In the genomic region with DNA sequence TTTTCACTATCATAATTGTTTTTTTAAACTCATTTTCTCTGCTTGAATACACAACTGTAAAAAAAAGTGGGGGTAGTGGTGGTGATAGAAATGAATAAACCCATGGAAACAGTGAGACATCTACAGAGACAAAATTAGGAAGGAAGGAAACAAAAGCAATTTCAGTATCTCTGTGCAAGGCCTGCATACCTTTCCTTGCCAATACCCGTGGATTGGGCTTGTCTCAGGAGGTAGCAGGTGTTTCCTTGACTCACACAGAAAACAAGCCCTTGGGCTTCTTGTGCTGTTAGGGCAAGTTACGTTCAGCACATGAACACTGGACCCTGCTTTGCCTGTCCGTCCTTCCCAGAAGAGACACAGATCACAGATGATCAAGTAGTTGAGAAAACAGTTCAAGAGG, we compare ENCODE assay signal across 17 cellular contexts.
A peak's percentile ranks its signal among the peaks of the same experiment; 100 is the strongest.
DNase-seq lines count a peak whose midpoint lies in the region; ATAC-seq and TF ChIP-seq lines count a peak whose summit lies in the region.
"Had no signal": no experiment of that assay in that cellular context is flagged by ENCODE, and none has a peak within 500 bp of the region (broad histone marks: within the 10 kb centered on the region; RNA-seq: fewer than 3 reads in every experiment).

No MANE protein-coding gene starts in this region.

- no peaks in the 10 kb centered on the region for H3K4me1 ChIP-seq in foreskin keratinocyte
- H3K4me1 ChIP-seq: BE2C, left ventricle myocardium inferior, tibial artery had no signal

- no peak overlapping the region for H3K27ac ChIP-seq in foreskin keratinocyte
- H3K27ac ChIP-seq: left ventricle myocardium inferior, ovary, SK-N-MC, tibial artery had no signal

- ATAC-seq in GM18873 (IDR thresholded peaks at IDR 0.05; ENCODE audit: low FRiP score, unreplicated experiment) (peak; percentile 52), HG02623 (IDR thresholded peaks at IDR 0.05; ENCODE audit: unreplicated experiment) (peak; percentile 39), HG03354 (IDR thresholded peaks at IDR 0.05; ENCODE audit: poor library complexity, severe bottlenecking, unreplicated experiment) (peak; percentile 36), foreskin keratinocyte (peak; percentile 88)
- ATAC-seq: activated T-cell treated with anti-CD3 and anti-CD28 coated beads, Interleukin-2, amount 50 U/mL, for 4 hours had no signal

- H3K27me3 ChIP-seq in foreskin keratinocyte: no peaks in the 10 kb centered on the region
- H3K27me3 ChIP-seq: ovary, tibial artery had no signal

- DNase-seq in foreskin keratinocyte (peak; percentile 86 to 93), NCI-H1694 treated with DMSO at 0.1 percent for 48 hours (lab: John Stamatoyannopoulos, UW) (no peak), GM20000 (ENCODE audit: low spot score) (no peak), activated gamma-delta T cell treated with Interleukin-2 at 50 U/mL for 16 hours (no peak)
- no peak for DNase-seq in effector CD4-positive, alpha-beta T cell
- DNase-seq: activated naive CD8-positive, alpha-beta T cell treated with anti-CD3 and anti-CD28 coated beads for 36 hours; activated T-cell treated with anti-CD3 and anti-CD28 coated beads, Interleukin-2, amount 50 U/mL, for 4 hours; BE2C; left ventricle myocardium inferior; NCI-H187; OCI-M1; ovary; tibial artery had no signal

- no peak for TF ChIP-seq CTCF in foreskin keratinocyte (conservative IDR thresholded peaks at IDR 0.05)
- no peak for TF ChIP-seq CTCF in GM20000 (IDR thresholded peaks at IDR 0.05; ENCODE audit: extremely low read depth, missing control alignments)

Comparison
In these comparisons a context has a peak if more than half of its experiments do, and no peak if none do; other contexts are left out.
1. ATAC-seq: peak in every context shown above with its lines; median percentile 88 in foreskin keratinocyte; 52 in GM18873; 39 in HG02623; 36 in HG03354.
2. DNase-seq: peak in foreskin keratinocyte (2 of 2); none in NCI-H1694 treated with DMSO at 0.1 percent for 48 hours (single experiment), GM20000 (single experiment), activated gamma-delta T cell treated with Interleukin-2 at 50 U/mL for 16 hours (single experiment) and effector CD4-positive, alpha-beta T cell (single experiment).